In the genomic region with DNA sequence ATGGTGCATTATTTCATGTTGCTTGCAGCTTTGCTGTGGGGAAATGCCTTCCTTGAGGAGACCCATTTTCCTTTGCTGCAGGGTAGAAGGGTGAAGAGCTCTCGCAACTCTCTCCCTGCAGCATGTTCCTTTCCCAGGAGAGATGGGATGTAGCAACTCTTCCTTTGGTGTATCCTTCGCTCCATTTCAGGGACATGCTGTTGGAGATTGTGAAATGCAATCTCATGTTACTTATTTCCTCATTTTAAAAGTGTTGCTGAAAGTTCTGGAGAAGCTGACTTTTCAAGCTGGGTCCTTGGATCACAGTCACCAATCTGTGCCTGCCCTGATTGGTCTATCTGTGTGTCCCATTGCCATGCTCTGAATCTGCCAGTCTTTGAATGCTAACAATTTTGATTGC, we compare ENCODE assay signal across 12 cellular contexts.
DNase-seq lines count a peak whose midpoint lies in the region; ATAC-seq and TF ChIP-seq lines count a peak whose summit lies in the region.
"Had no signal": no experiment of that assay in that cellular context is flagged by ENCODE, and none has a peak within 500 bp of the region (broad histone marks: within the 10 kb centered on the region; RNA-seq: fewer than 3 reads in every experiment).

No MANE protein-coding gene starts in this region.

- peak; percentile 56 to 67 for DNase-seq in HL-60 (ENCODE audit: low read depth in 1 of 2, low spot score in 1 of 2)
- peak in 6 of 7 donors; percentile 26 to 73 (median 45) for DNase-seq in adrenal gland
- DNase-seq in left cardiac atrium, result no peak
- DNase-seq in suprapubic skin (ENCODE audit: low spot score in 2 of 2), result no peak
- DNase-seq in SHP77 treated with DMSO at 0.1 percent for 48 hours (lab: John Stamatoyannopoulos, UW), result no peak
- DNase-seq in NCI-H2171 treated with DMSO at 0.1 percent for 48 hours (lab: John Stamatoyannopoulos, UW), result no peak
- DNase-seq in NCI-H82 (lab: John Stamatoyannopoulos, UW), result no peak
- DNase-seq: NCI-H1092 treated with DMSO at 0.1 percent for 48 hours, retina, SW 1271 had no signal

- H3K9me3 ChIP-seq in adrenal gland (replicated peaks in 1 of 3) (no peaks in the 10 kb centered on the region), suprapubic skin (no peaks in the 10 kb centered on the region)
- H3K9me3 ChIP-seq: thoracic aorta had no signal

- H3K4me1 ChIP-seq in adrenal gland (replicated peaks in 1 of 2) (peaks cover 0 to 24% of the 10 kb centered on the region in 2 donors), suprapubic skin (peaks cover 5% of the 10 kb centered on the region)

- intact Hi-C loops in adrenal gland (cut with DNase I), result no loop called here
- intact Hi-C loops in left cardiac atrium (cut with DNase I), result no loop called here

- TF ChIP-seq CTCF in HL-60 (IDR thresholded peaks at IDR 0.05; ENCODE audit: insufficient read depth, low read length) (no peak), adrenal gland (IDR thresholded peaks at IDR 0.05) (no peak), suprapubic skin (IDR thresholded peaks at IDR 0.05) (no peak)

- H3K27ac ChIP-seq in HL-60 (replicated peaks) (no peak overlapping the region), adrenal gland (peak overlapping the region in 2 of 5 donors; percentile 54 to 70), suprapubic skin (peak overlapping the region; percentile 41)
- H3K27ac ChIP-seq: epithelial cell of prostate, thoracic aorta had no signal

- no peak for TF ChIP-seq POLR2A in adrenal gland (IDR thresholded peaks at IDR 0.05)
- no peak for TF ChIP-seq POLR2A in suprapubic skin (IDR thresholded peaks at IDR 0.05)

- peak; percentile 12 to 68 for ATAC-seq in left cardiac atrium

- no peaks in the 10 kb centered on the region for H3K27me3 ChIP-seq in HL-60 (ENCODE audit: insufficient read depth, poor library complexity, severe bottlenecking)
- H3K27me3 ChIP-seq in adrenal gland, result no peaks in the 10 kb centered on the region
- H3K27me3 ChIP-seq in suprapubic skin, result peaks cover 2% of the 10 kb centered on the region

- H3K4me3 ChIP-seq in HL-60 (replicated peaks; ENCODE audit: insufficient read depth, low read length), result no peak overlapping the region
- H3K4me3 ChIP-seq in adrenal gland, result no peak overlapping the region
- no peak overlapping the region for H3K4me3 ChIP-seq in suprapubic skin
- H3K4me3 ChIP-seq: thoracic aorta had no signal

- 43 to 54% (median 52%) methylated on average over 2 of the region's 2 CpGs for WGBS in adrenal gland, 4 donors
- WGBS in suprapubic skin, result 58% methylated on average over 2 of the region's 2 CpGs

- H3K36me3 ChIP-seq in adrenal gland (replicated peaks in 1 of 2), result no peaks in the 10 kb centered on the region
- no peaks in the 10 kb centered on the region for H3K36me3 ChIP-seq in suprapubic skin
- H3K36me3 ChIP-seq: thoracic aorta had no signal

- no peak for TF ChIP-seq EP300 in suprapubic skin (IDR thresholded peaks at IDR 0.05)

Comparison
In these comparisons a context has a peak if more than half of its experiments do, and no peak if none do; other contexts are left out.
1. DNase-seq: peak in HL-60 (2 of 2) and adrenal gland (6 of 7); none in left cardiac atrium (single experiment), suprapubic skin (0 of 2), SHP77 treated with DMSO at 0.1 percent for 48 hours (single experiment), NCI-H2171 treated with DMSO at 0.1 percent for 48 hours (single experiment) and NCI-H82 (single experiment).